8 cellular contexts compared by ENCODE assay signal in genomic region chr7:73667344-73668102, GRCh38. TPM values are rescaled to one million over a fixed set of nuclear protein-coding genes. Genes with fewer than 3 reads are reported as not detected.
DNase-seq lines count a peak whose midpoint lies in the region; ATAC-seq, FAIRE-seq and TF ChIP-seq lines count a peak whose summit lies in the region.

VPS37D (plus strand) TSS chr7:73667831; CDS start chr7:73667959, 128 bp downstream.

- no peak within 1 kb of the TSS for H2AFZ ChIP-seq in HepG2 (ENCODE audit: low read length)

- DNase-seq in AG08396 (ENCODE audit: low spot score) = peak; percentile 98
- DNase-seq in NCI-H345 treated with DMSO at 0.1 percent for 48 hours (lab: John Stamatoyannopoulos, UW; ENCODE audit: unreplicated experiment) = peak; percentile 55
- peak; percentile 94 for DNase-seq in activated CD4-positive, alpha-beta T cell treated with anti-CD3 and anti-CD28 coated beads for 48 hours
- DNase-seq in dedifferentiated amniotic fluid mesenchymal stem cell (ENCODE audit: extremely low spot score) = peak; percentile 82
- peak; percentile 67 for DNase-seq in HepG2 (ENCODE audit: low spot score)
- DNase-seq in stimulated activated CD4-positive, alpha-beta T cell treated with anti-CD3 and anti-CD28 coated beads, Interleukin-2, amount 100 ng/mL, for 4 hours (ENCODE audit: low read depth) = peak; percentile 86

- FAIRE-seq in HepG2 (lab: Jason Lieb, UNC) = no peak

- in situ Hi-C loops in HepG2 (cut with HindIII; ENCODE audit: extremely low pct_ligation_motif_present, low pct_unique_long_range_greater_than_20kb) = loop anchor here (5.0 kb wide), 1 partner anchor 55 kb away; no protein-coding TSS in a partner anchor

- TF ChIP-seq EP300 in HepG2 (IDR thresholded peaks at IDR 0.05; ENCODE audit: low read depth in 2 of 2, low read length in 2 of 2) = no peak
- no peak for TF ChIP-seq EP300 in HepG2 (CRISPR knock-in tag; IDR thresholded peaks at IDR 0.05; ENCODE audit: borderline replicate concordance)

- POLR2A ChIA-PET in HepG2 (lab: Yijun Ruan, JAX) = interaction anchor here (0.8 to 3.4 kb wide), 5 partner anchors 43 to 60 kb away, joined by 3 to 67 read pairs (median 6); partner anchors contain the start of gene MLXIPL

- TF ChIP-seq POLR2A in HepG2 (IDR thresholded peaks at IDR 0.05; ENCODE audit: insufficient read depth in 1 of 2, low read depth in 2 of 2, low read length in 2 of 2) = no peak

- ATAC-seq in GM18868 (IDR thresholded peaks at IDR 0.05; ENCODE audit: unreplicated experiment) (peak; percentile 94), HG03139 (IDR thresholded peaks at IDR 0.05; ENCODE audit: unreplicated experiment) (peak; percentile 96), HepG2 (peak; percentile 71)

- WGBS in HepG2 (ENCODE audit: low lambda C conversion rate) = 50% methylated on average over 11 of the region's 79 CpGs

- peak; percentile 79 for TF ChIP-seq CTCF in HepG2 (CRISPR knock-in tag; IDR thresholded peaks at IDR 0.05)

- H3K9me3 ChIP-seq in HepG2 (ENCODE audit: low read length) = no peaks in the 10 kb centered on the region

- H3K4me2 ChIP-seq in HepG2 (ENCODE audit: low read depth, low read length) = peak within 1 kb of the TSS; percentile 96

- intact Hi-C loops in HepG2 (cut with micrococcal nuclease; ENCODE audit: unreplicated experiment) = loop anchor here (2.0 to 5.0 kb wide), 2 partner anchors 15 to 50 kb away; partner anchors contain the start of genes BUD23, DNAJC30 and STX1A

- peak; percentile 97 for TF ChIP-seq RAD21 in HepG2 (CRISPR knock-in tag; IDR thresholded peaks at IDR 0.05)

- H3K79me2 ChIP-seq in HepG2 (ENCODE audit: insufficient read depth, low read length) = no peaks in the 10 kb centered on the region

- BruUV-seq in HepG2 (replicated peaks; lab: Mats Ljungman, UMichigan) = no TSS peak

- peaks cover 48% of the 10 kb centered on the region for H3K4me1 ChIP-seq in HepG2 (ENCODE audit: insufficient read depth, low read length)

- H3K4me3 ChIP-seq in HepG2 (replicated peaks in 1 of 3; ENCODE audit: insufficient read depth in 1 of 3, low read depth in 2 of 3, low read length in 3 of 3) = peak within 1 kb of the TSS; percentile 68 to 84 (median 77)

- H3K27ac ChIP-seq in HepG2 (ENCODE audit: extremely low read length, insufficient read depth, low read length) = peak within 1 kb of the TSS; percentile 94

- no peaks in the 10 kb centered on the region for H4K20me1 ChIP-seq in HepG2 (ENCODE audit: insufficient read depth, low read length)

- H3K27me3 ChIP-seq in HepG2 (ENCODE audit: control insufficient read depth in 1 of 2, insufficient read depth in 2 of 2, low read length in 2 of 2) = no peaks in the 10 kb centered on the region; a peak in 1 of 5 replicates

- peak within 1 kb of the TSS; percentile 77 for H3K9ac ChIP-seq in HepG2 (ENCODE audit: insufficient read depth, low read depth, low read length)

- CTCF ChIA-PET in HepG2 (lab: Yijun Ruan, JAX; ENCODE audit: low intra/inter-chr PET ratio, low total read pairs) = interaction anchor here (0.7 to 2.0 kb wide), 3 partner anchors 20 to 60 kb away, joined by 3 to 12 read pairs (median 3); no protein-coding TSS in a partner anchor

- peaks cover 0 to 2% of the 10 kb centered on the region in 2 experiments; a peak in 1 of 5 replicates for H3K36me3 ChIP-seq in HepG2 (replicated peaks in 1 of 2; ENCODE audit: control insufficient read depth in 1 of 2, insufficient read depth in 2 of 2, low read length in 2 of 2)

TF ChIP-seq in HepG2, 621 proteins besides CTCF, POLR2A, EP300 and RAD21 (continues in another document):
- TF ChIP-seq CCDC6 (CRISPR knock-in tag; IDR thresholded peaks at IDR 0.05) = no peak
- TF ChIP-seq ZNF563 (CRISPR knock-in tag; IDR thresholded peaks at IDR 0.05) = peak; percentile 56; the same call in 1 of the 2 replicates
- no peak for TF ChIP-seq GPBP1L1 (CRISPR knock-in tag; IDR thresholded peaks at IDR 0.05)
- TF ChIP-seq, protein P1, sequence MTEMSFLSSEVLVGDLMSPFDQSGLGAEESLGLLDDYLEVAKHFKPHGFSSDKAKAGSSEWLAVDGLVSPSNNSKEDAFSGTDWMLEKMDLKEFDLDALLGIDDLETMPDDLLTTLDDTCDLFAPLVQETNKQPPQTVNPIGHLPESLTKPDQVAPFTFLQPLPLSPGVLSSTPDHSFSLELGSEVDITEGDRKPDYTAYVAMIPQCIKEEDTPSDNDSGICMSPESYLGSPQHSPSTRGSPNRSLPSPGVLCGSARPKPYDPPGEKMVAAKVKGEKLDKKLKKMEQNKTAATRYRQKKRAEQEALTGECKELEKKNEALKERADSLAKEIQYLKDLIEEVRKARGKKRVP (CRISPR knock-in tag; IDR thresholded peaks at IDR 0.05) = no peak
- TF ChIP-seq ZNF619 (CRISPR knock-in tag; IDR thresholded peaks at IDR 0.05) = no peak
- peak; percentile 60; the same call in 1 of the 2 replicates for TF ChIP-seq ZNF136 (CRISPR knock-in tag; IDR thresholded peaks at IDR 0.05; ENCODE audit: low read depth)
- no peak for TF ChIP-seq ZNF720 (CRISPR knock-in tag; IDR thresholded peaks at IDR 0.05)
- no peak for TF ChIP-seq ZNF496 (CRISPR knock-in tag; IDR thresholded peaks at IDR 0.05; ENCODE audit: insufficient replicate concordance)
- TF ChIP-seq SOX6 (IDR thresholded peaks at IDR 0.05) = no peak
- peak; percentile 54 for TF ChIP-seq SOX6 (CRISPR knock-in tag; IDR thresholded peaks at IDR 0.05)
- TF ChIP-seq JUND (CRISPR knock-in tag; IDR thresholded peaks at IDR 0.05) = no peak
- TF ChIP-seq, protein P2, sequence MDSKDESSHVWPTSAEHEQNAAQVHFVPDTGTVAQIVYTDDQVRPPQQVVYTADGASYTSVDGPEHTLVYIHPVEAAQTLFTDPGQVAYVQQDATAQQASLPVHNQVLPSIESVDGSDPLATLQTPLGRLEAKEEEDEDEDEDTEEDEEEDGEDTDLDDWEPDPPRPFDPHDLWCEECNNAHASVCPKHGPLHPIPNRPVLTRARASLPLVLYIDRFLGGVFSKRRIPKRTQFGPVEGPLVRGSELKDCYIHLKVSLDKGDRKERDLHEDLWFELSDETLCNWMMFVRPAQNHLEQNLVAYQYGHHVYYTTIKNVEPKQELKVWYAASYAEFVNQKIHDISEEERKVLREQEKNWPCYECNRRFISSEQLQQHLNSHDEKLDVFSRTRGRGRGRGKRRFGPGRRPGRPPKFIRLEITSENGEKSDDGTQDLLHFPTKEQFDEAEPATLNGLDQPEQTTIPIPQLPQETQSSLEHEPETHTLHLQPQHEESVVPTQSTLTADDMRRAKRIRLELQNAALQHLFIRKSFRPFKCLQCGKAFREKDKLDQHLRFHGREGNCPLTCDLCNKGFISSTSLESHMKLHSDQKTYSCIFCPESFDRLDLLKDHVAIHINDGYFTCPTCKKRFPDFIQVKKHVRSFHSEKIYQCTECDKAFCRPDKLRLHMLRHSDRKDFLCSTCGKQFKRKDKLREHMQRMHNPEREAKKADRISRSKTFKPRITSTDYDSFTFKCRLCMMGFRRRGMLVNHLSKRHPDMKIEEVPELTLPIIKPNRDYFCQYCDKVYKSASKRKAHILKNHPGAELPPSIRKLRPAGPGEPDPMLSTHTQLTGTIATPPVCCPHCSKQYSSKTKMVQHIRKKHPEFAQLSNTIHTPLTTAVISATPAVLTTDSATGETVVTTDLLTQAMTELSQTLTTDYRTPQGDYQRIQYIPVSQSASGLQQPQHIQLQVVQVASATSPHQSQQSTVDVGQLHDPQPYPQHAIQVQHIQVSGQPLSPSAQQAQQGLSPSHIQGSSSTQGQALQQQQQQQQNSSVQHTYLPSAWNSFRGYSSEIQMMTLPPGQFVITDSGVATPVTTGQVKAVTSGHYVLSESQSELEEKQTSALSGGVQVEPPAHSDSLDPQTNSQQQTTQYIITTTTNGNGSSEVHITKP (CRISPR knock-in tag; IDR thresholded peaks at IDR 0.05; ENCODE audit: low read depth) = 0 out of 2 replicates have a peak, but pooled peaks have one; percentile 43

RNA-seq across cellular contexts. Expression of gene VPS37D, which starts in this region (rescaled TPM):
- total RNA-seq in HepG2 (2016; rRNA removed; fragmentation: Illumina TruSeq; extraction: Trizol) = 4.9 and 6.3 TPM in 2 replicates
- 7.4 and 7.8 TPM in 2 replicates for total RNA-seq in HepG2 (2016; cell fraction: cytosol; rRNA removed; fragmentation: Illumina TruSeq; extraction: Trizol; ENCODE audit: low read depth)
- 5.1 and 6.3 TPM in 2 replicates for total RNA-seq in HepG2 (2016; cell fraction: insoluble cytoplasmic fraction; rRNA removed; fragmentation: Illumina TruSeq; extraction: Trizol)
- total RNA-seq in HepG2 (2016; cell fraction: membrane; rRNA removed; fragmentation: Illumina TruSeq; extraction: Trizol) = 11.3 and 11.5 TPM in 2 replicates
- total RNA-seq in HepG2 (2016; cell fraction: nucleus; rRNA removed; fragmentation: Illumina TruSeq; extraction: Trizol) = 3.3 and 3.9 TPM in 2 replicates
- 3.8 and 5.7 TPM in 2 replicates for polyA plus RNA-seq in HepG2 (2011; rRNA removed)
- polyA plus RNA-seq in HepG2 (2011; cell fraction: cytosol; rRNA removed) = 3.8 and 5.1 TPM in 2 replicates
- 11.9 and 15.2 TPM in 2 replicates for polyA plus RNA-seq in HepG2 (2011; cell fraction: nucleus; rRNA removed)
- 5.1 and 5.6 TPM in 2 replicates for polyA plus RNA-seq in HepG2 (2012)
- 5.8 and 6.7 TPM in 2 replicates for polyA plus RNA-seq in HepG2 (2016; cell fraction: cytosol; fragmentation: Illumina TruSeq; extraction: Trizol; ENCODE audit: low read depth)
- polyA plus RNA-seq in HepG2 (2016; cell fraction: insoluble cytoplasmic fraction; fragmentation: Illumina TruSeq; extraction: Trizol; ENCODE audit: low read depth) = 4.4 and 4.5 TPM in 2 replicates
- 7.2 and 7.6 TPM in 2 replicates for polyA plus RNA-seq in HepG2 (2016; cell fraction: membrane; fragmentation: Illumina TruSeq; extraction: Trizol; ENCODE audit: low read depth)
- 8.1 and 8.8 TPM in 2 replicates for polyA plus RNA-seq in HepG2 (2016; cell fraction: nucleus; fragmentation: Illumina TruSeq; extraction: Trizol; ENCODE audit: insufficient read depth, low read depth)
- polyA minus RNA-seq in HepG2 (2011; rRNA and poly(A)+ RNA removed; ENCODE audit: low replicate concordance) = 0.37 and 3.2 TPM in 2 replicates
- polyA minus RNA-seq in HepG2 (2011; cell fraction: cytosol; rRNA and poly(A)+ RNA removed) = 2.4 and 2.6 TPM in 2 replicates
- polyA minus RNA-seq in HepG2 (2011; cell fraction: nucleus; rRNA and poly(A)+ RNA removed) = 0.90 and 1.5 TPM in 2 replicates

Comparison
In these comparisons a context has a peak if more than half of its experiments do, and no peak if none do; other contexts are left out.
1. Peak in every context shown above with its lines: DNase-seq, ATAC-seq, H3K4me3 ChIP-seq and H3K27ac ChIP-seq.